ENCODE assay signal across 15 cellular contexts in the genomic region with DNA sequence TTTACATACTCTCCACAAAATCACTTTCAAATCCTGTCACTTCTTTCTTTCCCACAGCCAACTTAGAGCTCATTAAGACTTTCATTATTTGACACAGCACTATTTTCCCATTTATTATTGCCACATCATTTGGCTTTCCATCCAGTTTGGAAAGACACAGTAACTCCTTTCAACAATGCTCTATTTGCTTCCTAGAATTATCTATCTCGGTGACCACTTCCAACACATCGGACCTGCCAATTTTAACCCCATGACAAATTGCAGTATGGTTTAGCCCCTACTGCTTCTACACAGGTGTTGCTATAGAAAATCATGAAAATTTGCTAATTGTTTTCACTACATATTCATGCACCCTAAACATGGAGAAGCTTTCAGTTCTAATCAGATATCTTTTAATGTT.
"Had no signal": no experiment of that assay in that cellular context is flagged by ENCODE, and none has a peak within 500 bp of the region (broad histone marks: within the 10 kb centered on the region; RNA-seq: fewer than 3 reads in every experiment).

No MANE protein-coding gene starts in this region.

- H3K27me3 ChIP-seq: esophagus muscularis mucosa, foreskin keratinocyte, gastroesophageal sphincter, heart right ventricle, left lung had no signal

- H3K36me3 ChIP-seq: esophagus muscularis mucosa, gastroesophageal sphincter, heart right ventricle, left lung, lower lobe of right lung had no signal

- H3K9me3 ChIP-seq: esophagus muscularis mucosa, gastroesophageal sphincter, heart right ventricle, left lung, lower lobe of right lung, mucosa of descending colon had no signal

- H3K4me1 ChIP-seq: esophagus muscularis mucosa, foreskin keratinocyte, gastroesophageal sphincter, heart right ventricle, left lung, lower lobe of right lung had no signal

- ATAC-seq: foreskin keratinocyte, gastroesophageal sphincter, left cardiac atrium, left lung, lower lobe of right lung, mucosa of descending colon had no signal

- DNase-seq: dermis blood vessel endothelial cell; dorsolateral prefrontal cortex; effector CD4-positive, alpha-beta T cell; effector memory CD4-positive, alpha-beta T cell; foreskin keratinocyte; heart right ventricle; hippocampal formation; left cardiac atrium; left lung; lower lobe of right lung; mesenchymal stem cell; mucosa of descending colon had no signal

- H3K27ac ChIP-seq: coronary artery, dorsolateral prefrontal cortex, esophagus muscularis mucosa, foreskin keratinocyte, gastroesophageal sphincter, heart right ventricle, left lung, lower lobe of right lung had no signal

- H3K4me3 ChIP-seq: coronary artery, dorsolateral prefrontal cortex, esophagus muscularis mucosa, gastroesophageal sphincter, heart right ventricle, left lung, lower lobe of right lung, mucosa of descending colon had no signal
